ENCODE assay signal across 28 cellular contexts in the genomic region with DNA sequence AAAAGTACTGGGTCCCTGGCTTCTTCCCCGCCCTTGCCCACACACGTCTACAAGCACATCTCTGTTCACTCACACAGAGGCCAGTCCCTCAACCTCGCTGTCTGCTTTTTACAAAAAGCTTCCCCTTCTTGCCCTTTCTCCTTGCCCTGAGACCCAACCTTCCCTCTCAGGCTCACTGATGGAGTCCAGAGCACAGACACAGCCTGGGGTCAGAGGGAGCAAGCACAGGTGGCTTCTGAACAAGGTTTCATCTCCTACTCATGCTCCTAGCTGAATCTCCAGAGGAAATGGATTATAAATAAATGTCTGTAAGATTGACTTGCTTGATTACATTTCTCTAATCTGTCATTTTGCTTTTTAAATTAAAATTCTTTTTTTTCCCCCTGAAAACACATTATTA.
DNase-seq lines count a peak whose midpoint lies in the region; ATAC-seq, FAIRE-seq and TF ChIP-seq lines count a peak whose summit lies in the region.
"Had no signal": no experiment of that assay in that cellular context is flagged by ENCODE, and none has a peak within 500 bp of the region (broad histone marks: within the 10 kb centered on the region; RNA-seq: fewer than 3 reads in every experiment).

No MANE protein-coding gene starts in this region.

- H3K14ac ChIP-seq in H9 (ENCODE audit: insufficient read depth, low read length): peak overlapping the region; percentile 78; the same call in 1 of the 2 replicates

- no peak overlapping the region for H4K91ac ChIP-seq in H9 (ENCODE audit: insufficient read length, low read depth, low read length)

- H4K20me1 ChIP-seq in H9 (ENCODE audit: control insufficient read depth, insufficient read depth, insufficient read length): no peaks in the 10 kb centered on the region
- H4K20me1 ChIP-seq: BLaER1 had no signal

- H2BK5ac ChIP-seq in H9 (ENCODE audit: insufficient read length, low read length): no peak overlapping the region

- peak overlapping the region; percentile 60 for H2BK12ac ChIP-seq in H9 (ENCODE audit: insufficient read length, low read depth, low read length)

- peaks cover 11% of the 10 kb centered on the region; the same call in 1 of the 2 replicates for H3K4me1 ChIP-seq in H9 (ENCODE audit: insufficient read depth, low read length)
- no peaks in the 10 kb centered on the region for H3K4me1 ChIP-seq in kidney (ENCODE audit: control insufficient read depth in 1 of 2, insufficient read depth in 1 of 2, low read depth in 1 of 2, low read length in 2 of 2)
- H3K4me1 ChIP-seq: A549, parathyroid adenoma had no signal

- POLR2A ChIA-PET in HEK293T (lab: Yijun Ruan, JAX): no interaction called here

- no peaks in the 10 kb centered on the region for H3K27me3 Mint-ChIP-seq in activated CD4-positive, alpha-beta T cell treated with anti-CD3 and anti-CD28 coated beads, Interleukin-2, amount 10 ng/mL, durations not matched to agents 24 days and 14 days
- no peaks in the 10 kb centered on the region; the same call in 1 of the 2 replicates for H3K27me3 Mint-ChIP-seq in H9 (ENCODE audit: low read depth)
- H3K27me3 Mint-ChIP-seq in activated T-helper 2 cell treated with anti-CD3 and anti-CD28 coated beads, Interferon-gamma antibody, Interleukin-2, Interleukin-4, amounts not matched to agents 10 μg/mL and 5 μg/mL and 100 μg/mL, durations not matched to agents 14 hours and 24 hours and 36 hours (ENCODE audit: low read depth): no peaks in the 10 kb centered on the region
- H3K27me3 Mint-ChIP-seq in natural killer cell treated with Interleukin-12 subunit alpha and Interleukin-12 subunit beta and Interleukin-15 and Interleukin-18, amount 100 ng/mL, for 72 hours: peaks cover 0 to 4% of the 10 kb centered on the region in 2 donors
- H3K27me3 Mint-ChIP-seq: naive thymus-derived CD8-positive, alpha-beta T cell had no signal

- FAIRE-seq in kidney (lab: Jason Lieb, UNC): no peak
- FAIRE-seq: A549, astrocyte, endothelial cell of umbilical vein, TTC549 had no signal

- peaks cover 10% of the 10 kb centered on the region for H3K36me3 Mint-ChIP-seq in activated CD4-positive, alpha-beta T cell treated with anti-CD3 and anti-CD28 coated beads, Interleukin-2, amount 10 ng/mL, durations not matched to agents 24 days and 14 days (ENCODE audit: low read depth)
- peaks cover 7 to 16% (median 7%) of the 10 kb centered on the region in 3 experiments; a peak in 5 of 7 replicates for H3K36me3 Mint-ChIP-seq in H9 (ENCODE audit: insufficient read depth in 1 of 3, low read depth in 3 of 3)
- peaks cover 14% of the 10 kb centered on the region for H3K36me3 Mint-ChIP-seq in activated T-helper 2 cell treated with anti-CD3 and anti-CD28 coated beads, Interferon-gamma antibody, Interleukin-2, Interleukin-4, amounts not matched to agents 10 μg/mL and 5 μg/mL and 100 μg/mL, durations not matched to agents 14 hours and 24 hours and 36 hours (ENCODE audit: low read depth)
- H3K36me3 Mint-ChIP-seq in natural killer cell treated with Interleukin-12 subunit alpha and Interleukin-12 subunit beta and Interleukin-15 and Interleukin-18, amount 100 ng/mL, for 72 hours: peaks cover 5% of the 10 kb centered on the region

- H3K23ac ChIP-seq in H9 (ENCODE audit: insufficient read length, low read depth, low read length): no peak overlapping the region

- H3K9ac ChIP-seq in H9 (ENCODE audit: extremely low read depth, insufficient read length, low read length) (no peak overlapping the region), kidney (ENCODE audit: low read length in 2 of 2) (no peak overlapping the region)
- H3K9ac ChIP-seq: BLaER1, parathyroid adenoma had no signal

- H3K4me1 Mint-ChIP-seq in activated CD4-positive, alpha-beta T cell treated with anti-CD3 and anti-CD28 coated beads, Interleukin-2, amount 10 ng/mL, durations not matched to agents 24 days and 14 days: peaks cover 23% of the 10 kb centered on the region
- H3K4me1 Mint-ChIP-seq in H9: peaks cover 35 to 45% of the 10 kb centered on the region in 2 experiments
- H3K4me1 Mint-ChIP-seq in activated T-helper 2 cell treated with anti-CD3 and anti-CD28 coated beads, Interferon-gamma antibody, Interleukin-2, Interleukin-4, amounts not matched to agents 10 μg/mL and 5 μg/mL and 100 μg/mL, durations not matched to agents 14 hours and 24 hours and 36 hours (ENCODE audit: low read depth): peaks cover 26% of the 10 kb centered on the region
- peaks cover 14 to 17% of the 10 kb centered on the region in 2 donors for H3K4me1 Mint-ChIP-seq in natural killer cell treated with Interleukin-12 subunit alpha and Interleukin-12 subunit beta and Interleukin-15 and Interleukin-18, amount 100 ng/mL, for 72 hours (ENCODE audit: low read depth in 2 of 2)

- H3K79me1 ChIP-seq in H9 (ENCODE audit: insufficient read depth, low read depth, low read length, poor library complexity, severe bottlenecking): no peaks in the 10 kb centered on the region

- no peak overlapping the region for H3K56ac ChIP-seq in H9 (ENCODE audit: insufficient read length, low read depth, low read length)

- TF ChIP-seq CTCF in H9 (conservative IDR thresholded peaks at IDR 0.05) (no peak), kidney (IDR thresholded peaks at IDR 0.05; ENCODE audit: borderline replicate concordance, extremely low read depth, insufficient read depth) (no peak)

- H3K27ac Mint-ChIP-seq in activated CD4-positive, alpha-beta T cell treated with anti-CD3 and anti-CD28 coated beads, Interleukin-2, amount 10 ng/mL, durations not matched to agents 24 days and 14 days: peak overlapping the region; percentile 55
- H3K27ac Mint-ChIP-seq in H9: peak overlapping the region in 2 of 3 experiments; percentile 68 to 87; a peak in 3 of 7 replicates
- peak overlapping the region; percentile 80 for H3K27ac Mint-ChIP-seq in activated T-helper 2 cell treated with anti-CD3 and anti-CD28 coated beads, Interferon-gamma antibody, Interleukin-2, Interleukin-4, amounts not matched to agents 10 μg/mL and 5 μg/mL and 100 μg/mL, durations not matched to agents 14 hours and 24 hours and 36 hours
- H3K27ac Mint-ChIP-seq in natural killer cell treated with Interleukin-12 subunit alpha and Interleukin-12 subunit beta and Interleukin-15 and Interleukin-18, amount 100 ng/mL, for 72 hours: peak overlapping the region; percentile 79 to 92

- intact Hi-C loops in activated CD4-positive, alpha-beta T cell treated with anti-CD3 and anti-CD28 coated beads, Interleukin-2, amount 10 ng/mL, durations not matched to agents 24 days and 14 days (cut with micrococcal nuclease): loop anchor here (5.0 kb wide), 2 partner anchors 102 to 1303 kb away; a partner anchor contains a TSS
- intact Hi-C loops in activated T-helper 2 cell treated with anti-CD3 and anti-CD28 coated beads, Interferon-gamma antibody, Interleukin-2, Interleukin-4, amounts not matched to agents 10 μg/mL and 5 μg/mL and 100 μg/mL, durations not matched to agents 14 hours and 24 hours and 36 hours (cut with micrococcal nuclease): loop anchor here (5.0 to 10.0 kb wide), 3 partner anchors 740 to 1303 kb away; no protein-coding TSS in a partner anchor
- intact Hi-C loops in kidney (cut with DNase I): no loop called here

- H3K79me2 ChIP-seq in H9 (ENCODE audit: insufficient read depth, low read length): no peaks in the 10 kb centered on the region
- H3K79me2 ChIP-seq: parathyroid adenoma had no signal

- H2BK15ac ChIP-seq in H9 (ENCODE audit: low read depth, low read length): no peak overlapping the region

- no peak overlapping the region for H2BK120ac ChIP-seq in H9 (ENCODE audit: low read depth, low read length, poor library complexity, severe bottlenecking)

- H3K9me3 Mint-ChIP-seq in activated CD4-positive, alpha-beta T cell treated with anti-CD3 and anti-CD28 coated beads, Interleukin-2, amount 10 ng/mL, durations not matched to agents 24 days and 14 days: peaks cover 26% of the 10 kb centered on the region
- H3K9me3 Mint-ChIP-seq in H9: peaks cover 6 to 10% of the 10 kb centered on the region in 2 experiments; a peak in 4 of 5 replicates
- H3K9me3 Mint-ChIP-seq in activated T-helper 2 cell treated with anti-CD3 and anti-CD28 coated beads, Interferon-gamma antibody, Interleukin-2, Interleukin-4, amounts not matched to agents 10 μg/mL and 5 μg/mL and 100 μg/mL, durations not matched to agents 14 hours and 24 hours and 36 hours: peaks cover 26% of the 10 kb centered on the region
- no peaks in the 10 kb centered on the region for H3K9me3 Mint-ChIP-seq in natural killer cell treated with Interleukin-12 subunit alpha and Interleukin-12 subunit beta and Interleukin-15 and Interleukin-18, amount 100 ng/mL, for 72 hours

- H2AFZ ChIP-seq in H9 (ENCODE audit: low read length): no peak overlapping the region
- H2AFZ ChIP-seq: parathyroid adenoma had no signal

- H2BK20ac ChIP-seq in H9 (ENCODE audit: low read depth, low read length, poor library complexity, severe bottlenecking): no peak overlapping the region

- CTCF ChIA-PET in HEK293T (lab: Yijun Ruan, JAX): no interaction called here

- no peak overlapping the region for H3K4me3 ChIP-seq in kidney (ENCODE audit: low read length in 2 of 2)
- H3K4me3 ChIP-seq: A549, BLaER1, dorsolateral prefrontal cortex, upper lobe of right lung had no signal

- no peak overlapping the region for H3K4ac ChIP-seq in H9 (ENCODE audit: low read depth, low read length)

- no peak overlapping the region for H4K8ac ChIP-seq in H9 (replicated peaks; ENCODE audit: insufficient read length, low read depth, low read length)

- H3K4me3 Mint-ChIP-seq in activated CD4-positive, alpha-beta T cell treated with anti-CD3 and anti-CD28 coated beads, Interleukin-2, amount 10 ng/mL, durations not matched to agents 24 days and 14 days: peak overlapping the region; percentile 34
- no peak overlapping the region for H3K4me3 Mint-ChIP-seq in H9
- peak overlapping the region; percentile 3 for H3K4me3 Mint-ChIP-seq in activated T-helper 2 cell treated with anti-CD3 and anti-CD28 coated beads, Interferon-gamma antibody, Interleukin-2, Interleukin-4, amounts not matched to agents 10 μg/mL and 5 μg/mL and 100 μg/mL, durations not matched to agents 14 hours and 24 hours and 36 hours (ENCODE audit: low read depth)
- H3K4me3 Mint-ChIP-seq in natural killer cell treated with Interleukin-12 subunit alpha and Interleukin-12 subunit beta and Interleukin-15 and Interleukin-18, amount 100 ng/mL, for 72 hours: peak overlapping the region; percentile 72

- no peaks in the 10 kb centered on the region for H3K23me2 ChIP-seq in H9 (ENCODE audit: insufficient read length, low read depth, low read length, poor library complexity, severe bottlenecking)

- H3T11ph ChIP-seq in H9 (ENCODE audit: low read length): no peak overlapping the region

- no peaks in the 10 kb centered on the region for H3K27me3 ChIP-seq in H9 (ENCODE audit: insufficient read depth, low read length)
- H3K27me3 ChIP-seq: BLaER1, upper lobe of right lung had no signal

- no CpG with 5 or more reads among the region's 3 CpGs for WGBS in H9 (ENCODE audit: extremely low coverage, insufficient read length, low lambda C conversion rate)

- H3K9me3 ChIP-seq in H9 (ENCODE audit: control insufficient read depth, low read depth, low read length) (no peaks in the 10 kb centered on the region), kidney (ENCODE audit: control insufficient read depth in 1 of 2, low read length in 2 of 2) (no peaks in the 10 kb centered on the region)
- H3K9me3 ChIP-seq: BLaER1, upper lobe of right lung had no signal

- no peak overlapping the region for H4K5ac ChIP-seq in H9 (ENCODE audit: insufficient read length, low read depth, low read length)

- H3K27ac ChIP-seq in H9 (ENCODE audit: insufficient read length, low read depth, low read length) (no peak overlapping the region), kidney (ENCODE audit: low read depth in 2 of 2, low read length in 2 of 2) (no peak overlapping the region)
- H3K27ac ChIP-seq: A549, BLaER1, dorsolateral prefrontal cortex, parathyroid adenoma, upper lobe of right lung had no signal

- peak overlapping the region; percentile 71 for H2AK5ac ChIP-seq in H9 (ENCODE audit: insufficient read length, low read length)

- H3K18ac ChIP-seq in H9 (ENCODE audit: insufficient read length, low read depth, low read length): no peak overlapping the region

- ATAC-seq in natural killer cell treated with Interleukin-12 subunit alpha and Interleukin-12 subunit beta and Interleukin-15 and Interleukin-18, amount 100 ng/mL, for 72 hours: no peak
- ATAC-seq: A549; HCT116; naive thymus-derived CD8-positive, alpha-beta T cell; right cardiac atrium; upper lobe of right lung had no signal

- DNase-seq in activated CD4-positive, alpha-beta T cell treated with anti-CD3 and anti-CD28 coated beads, Interleukin-2, amount 10 ng/mL, durations not matched to agents 24 days and 14 days: no peak
- no peak for DNase-seq in activated CD4-positive, alpha-beta T cell treated with anti-CD3 and anti-CD28 coated beads, Interleukin-2, amount 50 U/mL, for 48 hours
- DNase-seq in H9 (no peak), DMS 273 (lab: John Stamatoyannopoulos, UW; ENCODE audit: unreplicated experiment) (no peak), HEK293T (ENCODE audit: extremely low spot score) (no peak), kidney (no peak)
- DNase-seq in activated T-helper 2 cell treated with anti-CD3 and anti-CD28 coated beads, Interferon-gamma antibody, Interleukin-2, Interleukin-4, amounts not matched to agents 10 μg/mL and 5 μg/mL and 100 μg/mL, durations not matched to agents 14 hours and 24 hours and 36 hours (ENCODE audit: low spot score): no peak
- DNase-seq in natural killer cell treated with Interleukin-12 subunit alpha and Interleukin-12 subunit beta and Interleukin-15 and Interleukin-18, amount 100 ng/mL, for 72 hours (ENCODE audit: low spot score): no peak
- DNase-seq: activated naive CD4-positive, alpha-beta T cell; central memory CD4-positive, alpha-beta T cell; dorsolateral prefrontal cortex; EL; head of caudate nucleus; KBM-7; MV-4-11; naive thymus-derived CD8-positive, alpha-beta T cell; NCI-H1694; NCI-H526 treated with DMSO at 0.1 percent for 48 hours; right cardiac atrium; stimulated activated CD4-positive, alpha-beta T cell treated with anti-CD3 and anti-CD28 coated beads, Interleukin-12 subunit alpha, Interleukin-12 subunit beta, amount 100 ng/mL, for 4 hours; upper lobe of right lung had no signal

- no peak overlapping the region for H3K4me2 ChIP-seq in H9 (ENCODE audit: insufficient read depth, insufficient read length, low read length)
- H3K4me2 ChIP-seq: A549 had no signal

- no peaks in the 10 kb centered on the region for H3K36me3 ChIP-seq in kidney (ENCODE audit: control insufficient read depth in 1 of 2, insufficient read depth in 2 of 2, low read length in 2 of 2)
- H3K36me3 ChIP-seq: BLaER1, upper lobe of right lung had no signal

Comparison
In these comparisons a context has a peak if more than half of its experiments do, and no peak if none do; other contexts are left out.
1. H3K4me3 Mint-ChIP-seq: peak in activated CD4-positive, alpha-beta T cell treated with anti-CD3 and anti-CD28 coated beads, Interleukin-2, amount 10 ng/mL, durations not matched to agents 24 days and 14 days (single experiment), activated T-helper 2 cell treated with anti-CD3 and anti-CD28 coated beads, Interferon-gamma antibody, Interleukin-2, Interleukin-4, amounts not matched to agents 10 μg/mL and 5 μg/mL and 100 μg/mL, durations not matched to agents 14 hours and 24 hours and 36 hours (single experiment) and natural killer cell treated with Interleukin-12 subunit alpha and Interleukin-12 subunit beta and Interleukin-15 and Interleukin-18, amount 100 ng/mL, for 72 hours (single experiment); none in H9 (0 of 2).
2. Peak in every context shown above with its lines, with median percentiles within 50 percentile points of each other: H3K27ac Mint-ChIP-seq.